Comparison of ENCODE assay signal across 18 cellular contexts in genomic region chr17:80878876-80879722, GRCh38.
DNase-seq lines count a peak whose midpoint lies in the region; ATAC-seq and TF ChIP-seq lines count a peak whose summit lies in the region.
"Had no signal": no experiment of that assay in that cellular context is flagged by ENCODE, and none has a peak within 500 bp of the region (broad histone marks: within the 10 kb centered on the region; RNA-seq: fewer than 3 reads in every experiment).

No MANE protein-coding gene starts in this region.

- H3K4me1 ChIP-seq in OCI-LY1 (ENCODE audit: insufficient read depth, low read length, severe bottlenecking) = peaks cover 16% of the 10 kb centered on the region
- peaks cover 6 to 45% (median 20%) of the 10 kb centered on the region in 6 donors for H3K4me1 ChIP-seq in spleen
- H3K4me1 ChIP-seq in transverse colon = no peaks in the 10 kb centered on the region
- H3K4me1 ChIP-seq: esophagus squamous epithelium had no signal

- peak overlapping the region; percentile 13 for H3K27ac ChIP-seq in OCI-LY1 (ENCODE audit: low read depth, low read length, poor library complexity, severe bottlenecking)
- H3K27ac ChIP-seq in spleen = no peak overlapping the region
- H3K27ac ChIP-seq in transverse colon = no peak overlapping the region
- H3K27ac ChIP-seq: esophagus squamous epithelium, ovary, WERI-Rb-1 had no signal

- peaks cover 42% of the 10 kb centered on the region for H3K4me1 Mint-ChIP-seq in activated naive CD4-positive, alpha-beta T cell treated with anti-CD3 and anti-CD28 coated beads, Interleukin-2, amount 50 U/mL, for 24 hours
- H3K4me1 Mint-ChIP-seq in chondrocyte (ENCODE audit: low read depth) = peaks cover 1% of the 10 kb centered on the region

- TF ChIP-seq EP300 in transverse colon (IDR thresholded peaks at IDR 0.05; ENCODE audit: low read depth) = no peak

- H3K9me3 Mint-ChIP-seq in activated naive CD4-positive, alpha-beta T cell treated with anti-CD3 and anti-CD28 coated beads, Interleukin-2, amount 50 U/mL, for 24 hours = no peaks in the 10 kb centered on the region
- no peaks in the 10 kb centered on the region for H3K9me3 Mint-ChIP-seq in chondrocyte (ENCODE audit: low read depth)
- H3K9me3 Mint-ChIP-seq: central memory CD8-positive, alpha-beta T cell; T-cell had no signal

- WGBS in spleen, 5 donors = 92 to 95% (median 94%) methylated on average over 31 of the region's 31 CpGs
- WGBS in transverse colon (ENCODE audit: low coverage in 1 of 2), 2 donors = 80 to 93% methylated on average over 10 to 28 of the region's 31 CpGs

- no peaks in the 10 kb centered on the region for H3K79me2 ChIP-seq in OCI-LY1 (ENCODE audit: insufficient read depth, low read length)

- no peak overlapping the region for H3K4me3 Mint-ChIP-seq in activated naive CD4-positive, alpha-beta T cell treated with anti-CD3 and anti-CD28 coated beads, Interleukin-2, amount 50 U/mL, for 24 hours
- no peak overlapping the region for H3K4me3 Mint-ChIP-seq in chondrocyte (ENCODE audit: unreplicated experiment)

- 0 out of 2 replicates have a peak, but pooled peaks cover 4% of the 10 kb centered on the region for H3F3A ChIP-seq in OCI-LY1 (ENCODE audit: insufficient read depth, low read length)

- no peak overlapping the region for H3K4me3 ChIP-seq in OCI-LY1 (ENCODE audit: low read depth, low read length, poor library complexity, severe bottlenecking)
- H3K4me3 ChIP-seq in spleen = no peak overlapping the region
- no peak overlapping the region for H3K4me3 ChIP-seq in transverse colon
- H3K4me3 ChIP-seq: esophagus squamous epithelium, ovary had no signal

- H4K20me1 ChIP-seq in OCI-LY1 (ENCODE audit: insufficient read depth, low read length) = no peaks in the 10 kb centered on the region

- H3K36me3 ChIP-seq in OCI-LY1 (ENCODE audit: insufficient read depth, low read length) (peaks cover 83% of the 10 kb centered on the region), spleen (peaks cover 0 to 57% (median 26%) of the 10 kb centered on the region in 6 donors), transverse colon (no peaks in the 10 kb centered on the region)
- H3K36me3 ChIP-seq: ovary had no signal

- TF ChIP-seq POLR2A in spleen (IDR thresholded peaks at IDR 0.05) (no peak), transverse colon (IDR thresholded peaks at IDR 0.05) (no peak)

- no peak overlapping the region for H3K9ac ChIP-seq in OCI-LY1 (ENCODE audit: low read length)

- peak overlapping the region; percentile 76 for H3K27ac Mint-ChIP-seq in activated naive CD4-positive, alpha-beta T cell treated with anti-CD3 and anti-CD28 coated beads, Interleukin-2, amount 50 U/mL, for 24 hours
- no peak overlapping the region for H3K27ac Mint-ChIP-seq in chondrocyte (ENCODE audit: unreplicated experiment)
- H3K27ac Mint-ChIP-seq: T-cell had no signal

- H3K27me3 Mint-ChIP-seq in activated naive CD4-positive, alpha-beta T cell treated with anti-CD3 and anti-CD28 coated beads, Interleukin-2, amount 50 U/mL, for 24 hours = no peaks in the 10 kb centered on the region
- no peaks in the 10 kb centered on the region for H3K27me3 Mint-ChIP-seq in chondrocyte (ENCODE audit: low read depth)
- H3K27me3 Mint-ChIP-seq: central memory CD8-positive, alpha-beta T cell; T-cell had no signal

- H3K9me3 ChIP-seq in OCI-LY1 (ENCODE audit: low read length) (no peaks in the 10 kb centered on the region), spleen (no peaks in the 10 kb centered on the region), transverse colon (no peaks in the 10 kb centered on the region)
- H3K9me3 ChIP-seq: esophagus squamous epithelium, ovary had no signal

- TF ChIP-seq CTCF in OCI-LY1 (IDR thresholded peaks at IDR 0.05; ENCODE audit: low read length) (no peak), chondrocyte (IDR thresholded peaks at IDR 0.05) (no peak), spleen (IDR thresholded peaks at IDR 0.05 in 8 of 11, conservative IDR thresholded peaks at IDR 0.05 in 3 of 11) (no peak), transverse colon (IDR thresholded peaks at IDR 0.05) (no peak)

- H2AFZ ChIP-seq in OCI-LY1 (ENCODE audit: low read length) = no peak overlapping the region

- H3K36me3 Mint-ChIP-seq in activated naive CD4-positive, alpha-beta T cell treated with anti-CD3 and anti-CD28 coated beads, Interleukin-2, amount 50 U/mL, for 24 hours = peaks cover 26% of the 10 kb centered on the region
- H3K36me3 Mint-ChIP-seq in chondrocyte (ENCODE audit: low read depth) = peaks cover 11% of the 10 kb centered on the region

- H3K4me2 ChIP-seq in OCI-LY1 (ENCODE audit: low read length) = no peak overlapping the region

- ATAC-seq in HG03139 (IDR thresholded peaks at IDR 0.05; ENCODE audit: unreplicated experiment) = no peak
- ATAC-seq: T-cell had no signal

- intact Hi-C loops in spleen (cut with DNase I; ENCODE audit: low total_unique reads) = no loop called here
- intact Hi-C loops in transverse colon (cut with DNase I; ENCODE audit: low total_unique reads) = no loop called here

- no peaks in the 10 kb centered on the region for H3K9me2 ChIP-seq in OCI-LY1 (ENCODE audit: low read depth, low read length)

- no peak for DNase-seq in activated naive CD4-positive, alpha-beta T cell (lab: John Stamatoyannopoulos, UW)
- DNase-seq in chondrocyte (ENCODE audit: low spot score) (peak; percentile 81), spleen (peak; percentile 63), transverse colon (no peak), NCI-H2196 (lab: John Stamatoyannopoulos, UW; ENCODE audit: unreplicated experiment) (no peak)
- DNase-seq: effector CD4-positive, alpha-beta T cell; esophagus squamous epithelium; MV-4-11; NCI-H1930; NK-92 treated with Interleukin-12 subunit alpha and Interleukin-12 subunit beta, amount 100 ng/mL, for 24 hours; substantia nigra; T-cell; WERI-Rb-1 had no signal

- in situ Hi-C loops in transverse colon (cut with MboI; ENCODE audit: low pct_ligation_motif_present in 1 of 4, low pct_unique_long_range_greater_than_20kb in 1 of 4, low sequenced_read_pairs in 3 of 4) = no loop called here

- no peaks in the 10 kb centered on the region for H3K27me3 ChIP-seq in OCI-LY1 (ENCODE audit: insufficient read depth, low read length)
- H3K27me3 ChIP-seq in spleen (replicated peaks in 1 of 7) = no peaks in the 10 kb centered on the region
- no peaks in the 10 kb centered on the region for H3K27me3 ChIP-seq in transverse colon
- H3K27me3 ChIP-seq: esophagus squamous epithelium, ovary had no signal

Comparison
In these comparisons a context has a peak if more than half of its experiments do, and no peak if none do; other contexts are left out.
1. DNase-seq: peak in chondrocyte (single experiment) and spleen (single experiment); none in activated naive CD4-positive, alpha-beta T cell (0 of 4), transverse colon (single experiment) and NCI-H2196 (single experiment).